In genomic region chr7:143284591-143285453, GRCh38 we compare ENCODE assay signal across 10 cellular contexts. TPM values are rescaled to one million over a fixed set of nuclear protein-coding genes. Genes with fewer than 3 reads are reported as not detected.
DNase-seq lines count a peak whose midpoint lies in the region; ATAC-seq, FAIRE-seq and TF ChIP-seq lines count a peak whose summit lies in the region.
"Had no signal": no experiment of that assay in that cellular context is flagged by ENCODE, and none has a peak within 500 bp of the region (broad histone marks: within the 10 kb centered on the region; RNA-seq: fewer than 3 reads in every experiment).

Gene TMEM139, plus strand, starts transcription at chr7:143284958. Its CDS starts 1,000 bp downstream, at chr7:143285958.

- no peak within 1 kb of the TSS for H3K4me3 Mint-ChIP-seq in T-helper 1 cell treated with Interleukin-12 subunit alpha and Interleukin-12 subunit beta and Interleukin-4 antibody, amounts not matched to agents 30 μg/mL and 1 μg/mL, for 36 hours
- H3K4me3 Mint-ChIP-seq in activated T-helper 17 cell treated with anti-CD3 and anti-CD28 coated beads, Interleukin-2, amount 50 U/mL, for 72 hours, result peak within 1 kb of the TSS; percentile 8

- peak within 1 kb of the TSS; percentile 82 to 88 for H3K27ac ChIP-seq in kidney (ENCODE audit: low read depth in 2 of 2, low read length in 2 of 2)
- peak within 1 kb of the TSS; percentile 55 to 76 (median 67) for H3K27ac ChIP-seq in stomach
- H3K27ac ChIP-seq: WERI-Rb-1 had no signal

- no peaks in the 10 kb centered on the region for H3K9me3 ChIP-seq in kidney (ENCODE audit: control insufficient read depth in 1 of 2, low read length in 2 of 2)
- H3K9me3 ChIP-seq in stomach, result no peaks in the 10 kb centered on the region

- TF ChIP-seq EP300 in stomach (IDR thresholded peaks at IDR 0.05), result no peak

- peak within 1 kb of the TSS in 1 of 2 donors; percentile 71 for H3K9ac ChIP-seq in kidney (ENCODE audit: low read length in 2 of 2)

- intact Hi-C loops in kidney (cut with DNase I) (no loop called here), stomach (cut with DNase I; ENCODE audit: low total_unique reads) (no loop called here)

- H3K9me3 Mint-ChIP-seq in T-helper 1 cell treated with Interleukin-12 subunit alpha and Interleukin-12 subunit beta and Interleukin-4 antibody, amounts not matched to agents 30 μg/mL and 1 μg/mL, for 36 hours, result peaks cover 10% of the 10 kb centered on the region
- H3K9me3 Mint-ChIP-seq in activated T-helper 17 cell treated with anti-CD3 and anti-CD28 coated beads, Interleukin-2, amount 50 U/mL, for 72 hours, result no peaks in the 10 kb centered on the region

- H3K27ac Mint-ChIP-seq in T-helper 1 cell treated with Interleukin-12 subunit alpha and Interleukin-12 subunit beta and Interleukin-4 antibody, amounts not matched to agents 30 μg/mL and 1 μg/mL, for 36 hours, result peak within 1 kb of the TSS; percentile 22
- H3K27ac Mint-ChIP-seq in activated T-helper 17 cell treated with anti-CD3 and anti-CD28 coated beads, Interleukin-2, amount 50 U/mL, for 72 hours, result no peak within 1 kb of the TSS

- peaks cover 12% of the 10 kb centered on the region for H3K36me3 Mint-ChIP-seq in T-helper 1 cell treated with Interleukin-12 subunit alpha and Interleukin-12 subunit beta and Interleukin-4 antibody, amounts not matched to agents 30 μg/mL and 1 μg/mL, for 36 hours (ENCODE audit: low read depth)
- H3K36me3 Mint-ChIP-seq in activated T-helper 17 cell treated with anti-CD3 and anti-CD28 coated beads, Interleukin-2, amount 50 U/mL, for 72 hours (ENCODE audit: low read depth), result peaks cover 14% of the 10 kb centered on the region

- TF ChIP-seq CTCF in kidney (IDR thresholded peaks at IDR 0.05; ENCODE audit: borderline replicate concordance, extremely low read depth, insufficient read depth), result no peak
- TF ChIP-seq CTCF in stomach (IDR thresholded peaks at IDR 0.05), result no peak

- no peaks in the 10 kb centered on the region for H3K27me3 ChIP-seq in stomach

- H3K4me1 ChIP-seq in kidney (ENCODE audit: control insufficient read depth in 1 of 2, insufficient read depth in 1 of 2, low read depth in 1 of 2, low read length in 2 of 2) (peaks cover 10 to 30% of the 10 kb centered on the region in 2 donors), stomach (peaks cover 10 to 50% (median 45%) of the 10 kb centered on the region in 4 donors)

- 27 to 56% (median 33%) methylated on average over 19 of the region's 19 CpGs for WGBS in stomach, 5 donors

- no peaks in the 10 kb centered on the region for H3K36me3 ChIP-seq in kidney (ENCODE audit: control insufficient read depth in 1 of 2, insufficient read depth in 2 of 2, low read length in 2 of 2)
- no peaks in the 10 kb centered on the region for H3K36me3 ChIP-seq in stomach

- no peak for TF ChIP-seq POLR2A in stomach (IDR thresholded peaks at IDR 0.05)

- FAIRE-seq in kidney (lab: Jason Lieb, UNC), result peak; percentile 33

- H3K4me1 Mint-ChIP-seq in T-helper 1 cell treated with Interleukin-12 subunit alpha and Interleukin-12 subunit beta and Interleukin-4 antibody, amounts not matched to agents 30 μg/mL and 1 μg/mL, for 36 hours (ENCODE audit: low read depth), result peaks cover 49% of the 10 kb centered on the region
- peaks cover 29% of the 10 kb centered on the region for H3K4me1 Mint-ChIP-seq in activated T-helper 17 cell treated with anti-CD3 and anti-CD28 coated beads, Interleukin-2, amount 50 U/mL, for 72 hours

- DNase-seq in T-helper 1 cell, result no peak
- DNase-seq in kidney, result peak; percentile 83
- DNase-seq in stomach, result peak; percentile 74
- no peak for DNase-seq in NCI-H446 (lab: John Stamatoyannopoulos, UW)
- no peak for DNase-seq in NCI-H345 (lab: John Stamatoyannopoulos, UW)
- DNase-seq: effector CD4-positive, alpha-beta T cell; WERI-Rb-1 had no signal

- no peak for ATAC-seq in activated T-helper 17 cell treated with anti-CD3 and anti-CD28 coated beads, Interleukin-2, amount 50 U/mL, for 72 hours (replicated peaks)
- no peak for ATAC-seq in GM21526 (IDR thresholded peaks at IDR 0.05; ENCODE audit: low FRiP score, unreplicated experiment)

- H3K27me3 Mint-ChIP-seq in T-helper 1 cell treated with Interleukin-12 subunit alpha and Interleukin-12 subunit beta and Interleukin-4 antibody, amounts not matched to agents 30 μg/mL and 1 μg/mL, for 36 hours (ENCODE audit: low read depth), result no peaks in the 10 kb centered on the region
- no peaks in the 10 kb centered on the region for H3K27me3 Mint-ChIP-seq in activated T-helper 17 cell treated with anti-CD3 and anti-CD28 coated beads, Interleukin-2, amount 50 U/mL, for 72 hours

- H3K4me3 ChIP-seq in kidney (ENCODE audit: low read length in 2 of 2), result peak within 1 kb of the TSS; percentile 75 to 78
- peak within 1 kb of the TSS; percentile 27 to 43 (median 34) for H3K4me3 ChIP-seq in stomach

RNA-seq across cellular contexts. Expression of gene TMEM139, which starts in this region (rescaled TPM):
- 1 to 10 TPM in 1 of 2 donors, under 1 TPM in 1; 0.86 to 1.9 TPM for total RNA-seq in activated T-helper 17 cell treated with anti-CD3 and anti-CD28 coated beads, Interleukin-2, amount 50 U/mL, for 72 hours
- total RNA-seq in kidney (36.7 TPM), stomach (1 to 10 TPM in 4 of 5 donors, under 1 TPM in 1; 0.89 to 9.6 (median 4.6) TPM)
- polyA plus RNA-seq in kidney (ENCODE audit: insufficient read depth, low read depth, low replicate concordance) (108 TPM), stomach (10 to 100 TPM in 1 of 3 donors, 1 to 10 TPM in 2; 5.3 to 15.3 (median 8.4) TPM)

Comparison
In these comparisons a context has a peak if more than half of its experiments do, and no peak if none do; other contexts are left out.
1. DNase-seq: peak in kidney (single experiment) and stomach (single experiment); none in T-helper 1 cell (0 of 5), NCI-H446 (0 of 2) and NCI-H345 (single experiment).